In the genomic region with DNA sequence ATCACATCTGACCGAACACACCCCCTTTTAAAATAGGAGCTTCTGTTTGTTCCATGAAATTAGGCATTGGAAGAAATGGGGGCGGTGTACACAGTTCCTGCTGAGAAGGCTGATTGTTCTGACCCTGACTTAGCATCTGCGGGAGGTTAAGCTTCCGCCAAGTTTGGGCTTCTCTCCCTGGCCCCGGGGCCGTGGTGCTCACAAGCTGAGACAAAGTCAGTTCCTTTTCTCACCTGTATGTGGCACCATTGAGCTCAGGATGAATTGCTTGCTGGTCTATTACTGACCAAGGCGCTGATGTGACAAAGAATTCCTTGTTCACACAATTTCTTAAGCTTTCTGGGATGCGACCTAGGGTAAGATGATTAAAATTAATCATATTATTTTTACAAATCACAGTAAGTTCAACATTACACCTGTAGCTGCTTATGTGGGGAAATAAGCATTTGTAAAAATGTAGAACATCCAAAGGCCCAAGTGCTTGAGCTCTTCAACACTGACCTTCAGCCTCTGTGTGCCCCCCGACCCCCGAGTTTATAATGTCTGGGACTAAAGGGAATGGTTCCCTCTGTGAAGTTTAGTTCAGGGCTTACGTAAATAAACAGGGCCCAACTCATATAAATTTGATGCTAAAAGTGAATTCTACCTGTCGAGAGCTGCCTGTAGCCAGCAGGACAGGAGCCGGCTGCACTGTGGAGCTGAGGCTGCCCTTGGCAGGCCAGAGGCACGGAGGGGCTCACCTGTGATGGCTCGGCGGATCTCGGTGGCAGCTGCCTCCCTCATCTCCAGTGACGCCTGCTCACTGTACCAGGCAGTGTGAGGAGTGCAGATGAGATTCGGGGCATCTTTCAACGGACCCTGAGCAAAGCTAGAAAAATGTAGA, we compare ENCODE assay signal across 1 cellular context.
TF ChIP-seq lines count a peak whose summit lies in the region.

No MANE protein-coding gene starts in this region.

TF ChIP-seq in liver, 16 proteins besides CTCF, POLR2A, EP300 and RAD21 (continued from another document):
- no peak for TF ChIP-seq HNF4G (IDR thresholded peaks at IDR 0.05)
- TF ChIP-seq SP1 (IDR thresholded peaks at IDR 0.05) = no peak
- no peak for TF ChIP-seq YY1 (IDR thresholded peaks at IDR 0.05)
- no peak for TF ChIP-seq FOXA2 (IDR thresholded peaks at IDR 0.05)
- TF ChIP-seq JUND (IDR thresholded peaks at IDR 0.05) = no peak
- TF ChIP-seq REST (IDR thresholded peaks at IDR 0.05) = no peak
- no peak for TF ChIP-seq GABPA (IDR thresholded peaks at IDR 0.05 in 1 of 2, conservative IDR thresholded peaks at IDR 0.05 in 1 of 2)
